8 cellular contexts compared by ENCODE assay signal in genomic region chr12:26317942-26318565, GRCh38.
DNase-seq lines count a peak whose midpoint lies in the region; ATAC-seq and TF ChIP-seq lines count a peak whose summit lies in the region.

No MANE protein-coding gene starts in this region.

- peak; percentile 70 for ATAC-seq in GM18858 (IDR thresholded peaks at IDR 0.05; ENCODE audit: unreplicated experiment)
- peak; percentile 53 for ATAC-seq in HG02798 (IDR thresholded peaks at IDR 0.05; ENCODE audit: poor library complexity, unreplicated experiment)
- ATAC-seq in mucosa of descending colon: peak; percentile 43
- ATAC-seq in HG03139 (IDR thresholded peaks at IDR 0.05; ENCODE audit: unreplicated experiment): no peak

- no peak overlapping the region for H2BK120ac ChIP-seq in mesendoderm (ENCODE audit: low read depth, low read length)

- no peak overlapping the region for H3K56ac ChIP-seq in mesendoderm (ENCODE audit: low read length)

- H3K27ac ChIP-seq in SJCRH30 (peak overlapping the region; percentile 31; the same call in 1 of the 2 replicates), mesendoderm (ENCODE audit: low read depth, low read length) (no peak overlapping the region)

- H3K27me3 ChIP-seq in SJCRH30: no peaks in the 10 kb centered on the region
- no peaks in the 10 kb centered on the region for H3K27me3 ChIP-seq in mesendoderm (ENCODE audit: insufficient read depth, low read length, poor library complexity)

- H3K18ac ChIP-seq in mesendoderm (ENCODE audit: low read length): no peak overlapping the region

- DNase-seq in SJCRH30: no peak
- DNase-seq in mucosa of descending colon: no peak
- DNase-seq in mesendoderm: no peak
- no peak for DNase-seq in AG08396 (ENCODE audit: low spot score)
- DNase-seq in RPMI8226: no peak

- H3K4me1 ChIP-seq in SJCRH30: peaks cover 18% of the 10 kb centered on the region
- no peaks in the 10 kb centered on the region for H3K4me1 ChIP-seq in mucosa of descending colon (ENCODE audit: low read depth)
- no peaks in the 10 kb centered on the region for H3K4me1 ChIP-seq in mesendoderm (ENCODE audit: control insufficient read depth, low read depth, low read length)

- no peak overlapping the region for H3K4ac ChIP-seq in mesendoderm (ENCODE audit: low read depth, low read length)

- H3K9ac ChIP-seq in mesendoderm (ENCODE audit: low read length): no peak overlapping the region

- H3K23ac ChIP-seq in mesendoderm (ENCODE audit: low read length): no peak overlapping the region

- no peaks in the 10 kb centered on the region for H3K79me1 ChIP-seq in mesendoderm (ENCODE audit: low read length)

- no peak overlapping the region for H2BK5ac ChIP-seq in mesendoderm (ENCODE audit: low read length)

- intact Hi-C loops in mucosa of descending colon (cut with DNase I, micrococcal nuclease): no loop called here

- no peak overlapping the region for H4K5ac ChIP-seq in mesendoderm (ENCODE audit: low read length)

- H2BK15ac ChIP-seq in mesendoderm (replicated peaks; ENCODE audit: low read depth): no peak overlapping the region

- H4K8ac ChIP-seq in mesendoderm (ENCODE audit: low read depth, low read length): no peak overlapping the region

- H2AK5ac ChIP-seq in mesendoderm (ENCODE audit: low read length): no peak overlapping the region

- no peaks in the 10 kb centered on the region for H3K36me3 ChIP-seq in SJCRH30
- H3K36me3 ChIP-seq in mucosa of descending colon (ENCODE audit: low read depth): no peaks in the 10 kb centered on the region
- H3K36me3 ChIP-seq in mesendoderm (ENCODE audit: control insufficient read depth, insufficient read depth, low read length): no peaks in the 10 kb centered on the region

- H3K4me2 ChIP-seq in mesendoderm (ENCODE audit: low read length): no peak overlapping the region

- H3K79me2 ChIP-seq in mesendoderm (ENCODE audit: control insufficient read depth, insufficient read depth, low read length): no peaks in the 10 kb centered on the region

- H3K9me3 ChIP-seq in SJCRH30 (replicated peaks) (no peaks in the 10 kb centered on the region; the same call in 1 of the 2 replicates), mucosa of descending colon (no peaks in the 10 kb centered on the region)

- H3K4me3 ChIP-seq in SJCRH30 (no peak overlapping the region), mucosa of descending colon (no peak overlapping the region), mesendoderm (ENCODE audit: low read length) (no peak overlapping the region)

- no peak for TF ChIP-seq CTCF in mucosa of descending colon (IDR thresholded peaks at IDR 0.05)
